In the genomic region with DNA sequence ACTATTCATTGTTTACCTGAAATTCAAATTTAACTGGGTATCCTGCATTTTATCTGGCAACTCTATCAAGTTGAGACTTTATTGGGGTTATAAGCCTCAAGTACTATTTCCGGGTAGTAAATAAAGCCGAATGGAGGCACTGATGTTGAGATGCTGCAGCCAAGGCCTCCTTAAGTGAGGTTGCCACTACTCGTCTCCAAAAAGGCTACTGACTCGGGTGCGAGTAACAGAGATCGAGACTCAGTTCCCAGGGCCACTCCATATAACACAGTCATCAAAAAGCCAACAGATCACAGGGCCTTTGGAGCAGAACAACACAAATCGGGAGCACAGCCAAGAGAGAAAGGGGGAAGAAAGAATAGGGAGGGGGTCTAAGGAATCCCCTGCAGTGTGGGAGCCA, we compare ENCODE assay signal across 9 cellular contexts. TPM values are rescaled to one million over a fixed set of nuclear protein-coding genes. Genes with fewer than 3 reads are reported as not detected.
A peak's percentile ranks its signal among the peaks of the same experiment; 100 is the strongest.
DNase-seq lines count a peak whose midpoint lies in the region; ATAC-seq and TF ChIP-seq lines count a peak whose summit lies in the region.
"Had no signal": no experiment of that assay in that cellular context is flagged by ENCODE, and none has a peak within 500 bp of the region (broad histone marks: within the 10 kb centered on the region; RNA-seq: fewer than 3 reads in every experiment).

No MANE protein-coding gene starts in this region.

- H3K4me1 Mint-ChIP-seq in progenitor cell of endocrine pancreas (ENCODE audit: low read depth): peaks cover 25% of the 10 kb centered on the region

- peak overlapping the region; percentile 100 for H3K27ac Mint-ChIP-seq in progenitor cell of endocrine pancreas

- ATAC-seq in foreskin keratinocyte: peak; percentile 4
- no peak for ATAC-seq in GM18858 (IDR thresholded peaks at IDR 0.05; ENCODE audit: unreplicated experiment)

- H3K27me3 ChIP-seq in foreskin keratinocyte: no peaks in the 10 kb centered on the region

- H3K4me1 ChIP-seq in foreskin keratinocyte: peaks cover 8% of the 10 kb centered on the region

- peak; percentile 47 for DNase-seq in NCI-H82 (lab: John Stamatoyannopoulos, UW)
- DNase-seq in NCI-H82 treated with DMSO at 0.1 percent for 48 hours (lab: John Stamatoyannopoulos, UW; ENCODE audit: unreplicated experiment): no peak
- no peak for DNase-seq in foreskin keratinocyte
- DNase-seq in progenitor cell of endocrine pancreas (ENCODE audit: low spot score, unreplicated experiment): no peak
- DNase-seq in NCI-H2081 treated with DMSO at 0.1 percent for 48 hours (lab: John Stamatoyannopoulos, UW): no peak
- DNase-seq in DMS153 (lab: John Stamatoyannopoulos, UW): no peak

- H3K4me3 ChIP-seq in WI38 (ENCODE audit: low read depth, low read length): peak overlapping the region; percentile 76

- H3K27ac ChIP-seq in foreskin keratinocyte: peak overlapping the region; percentile 93

- H3K9me3 Mint-ChIP-seq in progenitor cell of endocrine pancreas (ENCODE audit: low read depth): no peaks in the 10 kb centered on the region

- peak overlapping the region; percentile 99 for H3K4me3 Mint-ChIP-seq in progenitor cell of endocrine pancreas (ENCODE audit: low read depth)

- no peaks in the 10 kb centered on the region for H3K27me3 Mint-ChIP-seq in progenitor cell of endocrine pancreas

- TF ChIP-seq CTCF in WI38 (IDR thresholded peaks at IDR 0.05; ENCODE audit: low read depth, low read length): no peak
- TF ChIP-seq CTCF in foreskin keratinocyte (conservative IDR thresholded peaks at IDR 0.05): no peak
- no peak for TF ChIP-seq CTCF in progenitor cell of endocrine pancreas (IDR thresholded peaks at IDR 0.05; ENCODE audit: unreplicated experiment)

- peaks cover 7% of the 10 kb centered on the region for H3K36me3 Mint-ChIP-seq in progenitor cell of endocrine pancreas (ENCODE audit: insufficient read depth)

RNA-seq across cellular contexts. Expression of a gene that starts 0.5 kb away (rescaled TPM):
- total RNA-seq in foreskin keratinocyte (116 and 147 TPM in 2 replicates), progenitor cell of endocrine pancreas (143 and 151 TPM in 2 replicates)
- 57.8 and 58.4 TPM in 2 replicates for polyA plus RNA-seq in foreskin keratinocyte

RNA-seq across cellular contexts. Expression of a gene that starts 0.7 kb away (rescaled TPM):
- total RNA-seq in foreskin keratinocyte: 55.2 and 60.9 TPM in 2 replicates
- polyA plus RNA-seq in foreskin keratinocyte: 61.4 and 61.7 TPM in 2 replicates
- total RNA-seq in progenitor cell of endocrine pancreas: 139 and 142 TPM in 2 replicates

RNA-seq across cellular contexts. Expression of a gene that starts 24.4 kb away (rescaled TPM):
- total RNA-seq in foreskin keratinocyte (0.04 TPM in 1 of 2 replicates, not detected in the other), progenitor cell of endocrine pancreas (0.78 and 0.96 TPM in 2 replicates)
- polyA plus RNA-seq in foreskin keratinocyte: 0.07 TPM in 2 replicates
- total RNA-seq: Daoy had no signal

RNA-seq across cellular contexts. Expression of a gene that starts 57.6 kb away (rescaled TPM):
- total RNA-seq in foreskin keratinocyte: 27.7 and 29.2 TPM in 2 replicates
- 17.1 and 23.5 TPM in 2 replicates for polyA plus RNA-seq in foreskin keratinocyte
- total RNA-seq in progenitor cell of endocrine pancreas: 73.8 and 74.8 TPM in 2 replicates

RNA-seq across cellular contexts. Expression of a gene that starts 57.8 kb away (rescaled TPM):
- total RNA-seq in foreskin keratinocyte (8.0 and 9.9 TPM in 2 replicates), progenitor cell of endocrine pancreas (75.6 and 80.4 TPM in 2 replicates)
- 5.5 and 5.8 TPM in 2 replicates for polyA plus RNA-seq in foreskin keratinocyte
